Comparison of ENCODE assay signal across 1 cellular context in the genomic region with DNA sequence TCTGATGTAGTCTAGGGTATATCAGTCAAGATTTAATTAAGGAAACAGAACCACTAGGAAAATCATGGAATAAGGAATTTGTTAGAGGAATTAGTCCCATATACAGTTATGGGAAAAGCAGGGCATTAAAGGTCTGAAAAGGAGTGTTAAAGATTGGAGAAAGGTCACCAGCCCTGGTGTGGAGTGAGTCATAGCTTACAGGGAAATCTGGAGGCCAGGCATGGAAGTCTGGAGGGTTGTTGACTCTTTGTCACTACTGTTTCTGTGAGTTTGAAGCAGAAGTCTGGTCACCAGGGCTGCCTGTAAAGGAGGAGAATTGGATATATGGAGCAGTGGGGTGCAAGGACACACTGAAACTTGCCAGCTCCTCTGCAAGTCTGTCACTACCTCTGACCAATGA.
TF ChIP-seq lines count a peak whose summit lies in the region.

No MANE protein-coding gene starts in this region.

TF ChIP-seq in GM23338, 12 proteins besides CTCF, POLR2A, EP300 and RAD21 (continued from another document):
- TF ChIP-seq JUNB (IDR thresholded peaks at IDR 0.05; ENCODE audit: unreplicated experiment) (no peak), ZNF331 (CRISPR knock-in tag; IDR thresholded peaks at IDR 0.05; ENCODE audit: low read depth) (no peak)
